ENCODE assay signal across 8 cellular contexts in the genomic region with DNA sequence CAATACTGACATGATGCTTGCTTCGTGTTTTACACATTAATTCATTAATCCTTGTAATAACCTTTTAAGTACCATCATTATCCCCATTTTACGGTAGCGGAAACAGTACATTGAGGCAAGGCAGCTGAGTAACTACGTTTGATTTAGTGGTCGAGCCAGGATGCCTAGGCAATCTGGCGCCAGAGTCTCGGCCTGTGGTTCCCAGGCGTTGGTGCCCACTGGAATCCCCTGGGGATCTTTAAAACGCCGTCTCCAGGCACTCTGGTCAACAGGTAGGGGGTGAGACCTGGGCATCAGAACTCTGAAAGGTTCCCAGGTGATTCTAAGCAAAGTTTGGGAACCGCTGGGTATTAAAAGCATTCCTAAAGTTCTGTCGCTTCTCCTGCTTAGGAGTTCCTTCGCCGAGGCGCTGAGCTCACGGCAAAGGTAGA. TPM values are rescaled to one million over a fixed set of nuclear protein-coding genes. Genes with fewer than 3 reads are reported as not detected.
DNase-seq lines count a peak whose midpoint lies in the region; ATAC-seq and TF ChIP-seq lines count a peak whose summit lies in the region.

No MANE protein-coding gene starts in this region.

- DNase-seq in NCI-H2227 (lab: John Stamatoyannopoulos, UW; ENCODE audit: unreplicated experiment) (peak; percentile 51), NCI-H2227 treated with DMSO at 0.1 percent for 48 hours (lab: John Stamatoyannopoulos, UW) (no peak), SK-N-MC (ENCODE audit: low read depth, low spot score) (no peak), left ventricle myocardium inferior (no peak), AG08395 (ENCODE audit: low spot score) (no peak)

- H3K36me3 ChIP-seq in SK-N-MC (ENCODE audit: insufficient read depth, low read length) (peaks cover 9% of the 10 kb centered on the region), left ventricle myocardium inferior (no peaks in the 10 kb centered on the region)

- no peak for TF ChIP-seq CTCF in left ventricle myocardium inferior (IDR thresholded peaks at IDR 0.05; ENCODE audit: borderline replicate concordance)

- no peaks in the 10 kb centered on the region for H3K9me3 ChIP-seq in SK-N-MC (ENCODE audit: low read depth, low read length)
- no peaks in the 10 kb centered on the region for H3K9me3 ChIP-seq in left ventricle myocardium inferior (replicated peaks)

- peak overlapping the region; percentile 78 for H3K9ac ChIP-seq in SK-N-MC (ENCODE audit: insufficient read length)

- H3K4me3 ChIP-seq in SK-N-MC = peak overlapping the region; percentile 93
- H3K4me3 ChIP-seq in left ventricle myocardium inferior = peak overlapping the region; percentile 93
- peak overlapping the region; percentile 85 to 100 (median 91) for H3K4me3 ChIP-seq in skin epidermis

- H3K27me3 ChIP-seq in left ventricle myocardium inferior (ENCODE audit: low read depth) = no peaks in the 10 kb centered on the region

- H3K27ac ChIP-seq in SK-N-MC (no peak overlapping the region), left ventricle myocardium inferior (replicated peaks) (peak overlapping the region; percentile 89), skin epidermis (peak overlapping the region; percentile 62 to 94 (median 86))

- H3K4me1 ChIP-seq in left ventricle myocardium inferior = peaks cover 25% of the 10 kb centered on the region

- no peak for ATAC-seq in HG03442 (IDR thresholded peaks at IDR 0.05; ENCODE audit: unreplicated experiment)
- no peak for ATAC-seq in HG02852 (IDR thresholded peaks at IDR 0.05; ENCODE audit: unreplicated experiment)

- intact Hi-C loops in left ventricle myocardium inferior (cut with micrococcal nuclease) = no loop called here

RNA-seq across cellular contexts. Expression of a gene that starts 1.0 kb away (rescaled TPM):
- total RNA-seq in left ventricle myocardium inferior = 19.2 TPM
